In the genomic region with DNA sequence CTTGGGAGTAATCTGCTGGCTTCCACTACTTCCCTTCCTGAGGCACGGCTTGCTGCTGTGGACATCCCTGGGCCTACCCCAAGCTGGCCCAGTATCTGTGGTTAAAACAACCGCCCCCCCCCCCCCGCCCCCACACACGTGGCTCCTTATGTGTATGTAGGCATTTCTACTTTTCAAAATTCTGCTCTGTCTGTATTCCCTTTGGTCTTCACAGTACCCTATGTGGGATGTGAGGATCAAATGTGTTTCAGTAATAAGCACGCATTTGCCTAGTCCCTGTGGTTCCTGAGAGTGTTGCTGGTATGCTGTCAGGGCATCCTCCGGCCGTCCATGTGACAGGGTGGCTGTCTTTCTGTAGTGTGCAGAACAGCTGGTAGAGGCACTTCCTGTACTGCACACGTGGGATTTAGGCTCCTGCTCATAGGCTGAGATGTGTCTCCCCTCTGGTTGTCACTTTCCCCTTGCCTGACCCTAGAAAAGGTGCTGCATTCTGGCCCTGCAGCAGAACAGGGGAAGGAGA, we compare ENCODE assay signal across 8 cellular contexts. TPM values are rescaled to one million over a fixed set of nuclear protein-coding genes. Genes with fewer than 3 reads are reported as not detected.
A peak's percentile ranks its signal among the peaks of the same experiment; 100 is the strongest.
DNase-seq lines count a peak whose midpoint lies in the region; ATAC-seq and TF ChIP-seq lines count a peak whose summit lies in the region.

No MANE protein-coding gene starts in this region.

- H3K9me3 ChIP-seq in SJCRH30 (replicated peaks) = no peaks in the 10 kb centered on the region
- H3K9me3 ChIP-seq in hepatocyte (ENCODE audit: low read depth) = no peaks in the 10 kb centered on the region

- H3K4me1 Mint-ChIP-seq in progenitor cell of endocrine pancreas (ENCODE audit: low read depth) = peaks cover 2% of the 10 kb centered on the region

- H4K20me1 ChIP-seq in hepatocyte (ENCODE audit: insufficient read depth, poor library complexity, severe bottlenecking) = no peaks in the 10 kb centered on the region

- no peak overlapping the region for H3K27ac ChIP-seq in SJCRH30
- no peak overlapping the region for H3K27ac ChIP-seq in hepatocyte

- H3K4me1 ChIP-seq in SJCRH30 (peaks cover 18% of the 10 kb centered on the region), hepatocyte (ENCODE audit: insufficient read depth) (peaks cover 2% of the 10 kb centered on the region)

- no peaks in the 10 kb centered on the region for H3K36me3 ChIP-seq in SJCRH30
- no peaks in the 10 kb centered on the region for H3K36me3 ChIP-seq in hepatocyte (replicated peaks; ENCODE audit: insufficient read depth, low read depth)

- no peak overlapping the region for H2AFZ ChIP-seq in hepatocyte

- H3K9me3 Mint-ChIP-seq in progenitor cell of endocrine pancreas (ENCODE audit: low read depth) = no peaks in the 10 kb centered on the region

- WGBS in hepatocyte (ENCODE audit: low lambda C conversion rate, missing lambda C conversion rate) = 44% methylated on average over 6 of the region's 8 CpGs

- H3K36me3 Mint-ChIP-seq in progenitor cell of endocrine pancreas (ENCODE audit: insufficient read depth) = no peaks in the 10 kb centered on the region

- no peaks in the 10 kb centered on the region for H3K79me2 ChIP-seq in hepatocyte

- H3K27ac Mint-ChIP-seq in progenitor cell of endocrine pancreas = no peak overlapping the region

- H3K27me3 Mint-ChIP-seq in progenitor cell of endocrine pancreas = peaks cover 24% of the 10 kb centered on the region

- H3K4me3 Mint-ChIP-seq in progenitor cell of endocrine pancreas (ENCODE audit: low read depth) = peak overlapping the region; percentile 39

- peak; percentile 91 for DNase-seq in CMK (ENCODE audit: low read depth)
- peak; percentile 89 for DNase-seq in GM19240 (ENCODE audit: insufficient read length, low spot score)
- DNase-seq in SJCRH30 = peak; percentile 95 to 97
- peak; percentile 43 for DNase-seq in activated naive CD4-positive, alpha-beta T cell treated with anti-CD3 and anti-CD28 coated beads, Interleukin-2, amount 50 U/mL, for 16 hours
- no peak for DNase-seq in progenitor cell of endocrine pancreas (ENCODE audit: low spot score, unreplicated experiment)
- DNase-seq in hepatocyte (ENCODE audit: low spot score) = no peak
- no peak for DNase-seq in 8988T

- peak; percentile 75 for ATAC-seq in HG03378 (IDR thresholded peaks at IDR 0.05; ENCODE audit: unreplicated experiment)

- H3K9me2 ChIP-seq in hepatocyte (replicated peaks; ENCODE audit: insufficient read depth) = no peaks in the 10 kb centered on the region

- H3K27me3 ChIP-seq in SJCRH30 (no peaks in the 10 kb centered on the region), hepatocyte (no peaks in the 10 kb centered on the region)

- H3K4me3 ChIP-seq in SJCRH30 = no peak overlapping the region
- H3K4me3 ChIP-seq in hepatocyte = no peak overlapping the region

- TF ChIP-seq CTCF in progenitor cell of endocrine pancreas (IDR thresholded peaks at IDR 0.05; ENCODE audit: unreplicated experiment) (no peak), hepatocyte (IDR thresholded peaks at IDR 0.05; ENCODE audit: poor library complexity) (no peak)

- H3K4me2 ChIP-seq in hepatocyte = no peak overlapping the region

RNA-seq across cellular contexts. Expression of a gene that starts 2.2 kb away (rescaled TPM):
- 4.2 and 4.4 TPM in 2 replicates for total RNA-seq in SJCRH30 (2014; rRNA removed; shearing (Covaris generic))
- 2.4 TPM in 2 replicates for total RNA-seq in progenitor cell of endocrine pancreas
- total RNA-seq in hepatocyte = 2.6 and 3.4 TPM in 2 replicates
- 3.3 and 3.5 TPM in 2 replicates for polyA plus RNA-seq in hepatocyte

RNA-seq across cellular contexts. Expression of a gene that starts 24.3 kb away (rescaled TPM):
- 395 TPM in 2 replicates for total RNA-seq in SJCRH30 (2014; rRNA removed; shearing (Covaris generic))
- 61.5 and 63.6 TPM in 2 replicates for total RNA-seq in progenitor cell of endocrine pancreas
- 69.1 and 69.5 TPM in 2 replicates for total RNA-seq in hepatocyte
- polyA plus RNA-seq in hepatocyte = 56.4 and 62.9 TPM in 2 replicates

Comparison
In these comparisons a context has a peak if more than half of its experiments do, and no peak if none do; other contexts are left out.
1. DNase-seq: peak in CMK (single experiment), GM19240 (single experiment), SJCRH30 (2 of 2) and activated naive CD4-positive, alpha-beta T cell treated with anti-CD3 and anti-CD28 coated beads, Interleukin-2, amount 50 U/mL, for 16 hours (single experiment); none in progenitor cell of endocrine pancreas (single experiment), hepatocyte (single experiment) and 8988T (single experiment).